Comparison of ENCODE assay signal across 8 cellular contexts in genomic region chr1:33430751-33431593, GRCh38. TPM values are rescaled to one million over a fixed set of nuclear protein-coding genes. Genes with fewer than 3 reads are reported as not detected.
DNase-seq lines count a peak whose midpoint lies in the region; ATAC-seq, FAIRE-seq and TF ChIP-seq lines count a peak whose summit lies in the region.

PHC2 (minus strand) TSS chr1:33431095; CDS start chr1:33375539, 55,556 bp downstream.

- TF ChIP-seq POLR2A in A549 (IDR thresholded peaks at IDR 0.05; ENCODE audit: low read length), result no peak

- 12% methylated on average over 9 of the region's 80 CpGs for WGBS in A549 (ENCODE audit: missing lambda C conversion rate)
- WGBS in small intestine, 3 donors, result 2 to 3% (median 2%) methylated on average over 43 to 80 of the region's 80 CpGs

- peak within 1 kb of the TSS; percentile 60 to 90; a peak in 5 of 6 replicates for H3K27ac ChIP-seq in A549
- peak within 1 kb of the TSS; percentile 48 for H3K27ac ChIP-seq in caudate nucleus (ENCODE audit: low read depth, low read length)
- H3K27ac ChIP-seq in small intestine (ENCODE audit: low read depth in 1 of 2, low read length in 1 of 2), result peak within 1 kb of the TSS in 1 of 2 donors; percentile 31

- DNase-seq in A549 (ENCODE audit: low read depth in 1 of 2, low spot score in 1 of 2) (peak; percentile 90 to 91), NCI-H226 (peak; percentile 95), caudate nucleus (lab: John Stamatoyannopoulos, UW) (peak; percentile 55 to 100 (median 98)), immature natural killer cell (peak; percentile 91 to 95 (median 91)), small intestine (peak; percentile 93)
- peak; percentile 67 for DNase-seq in activated CD4-positive, CD25-positive, alpha-beta regulatory T cell treated with anti-CD3 and anti-CD28 coated beads, Interleukin-2, amount 50 U/mL, for 16 hours (ENCODE audit: low read depth, low spot score)

- TF ChIP-seq RAD21 in A549 (conservative IDR thresholded peaks at IDR 0.05 in 1 of 2, IDR thresholded peaks at IDR 0.05 in 1 of 2), result no peak

- POLR2A ChIA-PET in A549 (lab: Yijun Ruan, JAX), result no interaction called here

- no peak for FAIRE-seq in A549 (lab: Jason Lieb, UNC)
- no peak for FAIRE-seq in small intestine (lab: Jason Lieb, UNC)

- H3K27me3 Mint-ChIP-seq in immature natural killer cell (ENCODE audit: low read depth in 3 of 3), result peaks cover 0 to 8% (median 3%) of the 10 kb centered on the region in 3 donors

- no peak for TF ChIP-seq EP300 in A549 (IDR thresholded peaks at IDR 0.05)

- H3K9me3 ChIP-seq in A549, result no peaks in the 10 kb centered on the region
- H3K9me3 ChIP-seq in small intestine (ENCODE audit: control insufficient read depth, low read depth), result no peaks in the 10 kb centered on the region

- no peaks in the 10 kb centered on the region for H3K36me3 Mint-ChIP-seq in immature natural killer cell

- H3K4me3 Mint-ChIP-seq in immature natural killer cell, result peak within 1 kb of the TSS; percentile 58 to 76 (median 64)

- H3K4me1 ChIP-seq in A549, result peaks cover 24% of the 10 kb centered on the region; the same call in 2 of the 3 replicates
- peaks cover 0 to 7% of the 10 kb centered on the region in 2 donors for H3K4me1 ChIP-seq in small intestine (ENCODE audit: control insufficient read depth in 2 of 2, insufficient read depth in 1 of 2, low read depth in 1 of 2, low read length in 1 of 2)

- peak within 1 kb of the TSS; percentile 95 for H3K4me3 ChIP-seq in A549
- H3K4me3 ChIP-seq in small intestine (ENCODE audit: low read depth in 1 of 2, low read length in 2 of 2), result peak within 1 kb of the TSS; percentile 68 to 72

- peaks cover 0 to 2% of the 10 kb centered on the region in 2 donors for H3K27me3 ChIP-seq in small intestine (ENCODE audit: control insufficient read depth in 2 of 2, insufficient read depth in 2 of 2, low read length in 2 of 2)

- no peaks in the 10 kb centered on the region for H3K36me3 ChIP-seq in small intestine (ENCODE audit: control insufficient read depth in 2 of 2, insufficient read depth in 2 of 2, low read length in 2 of 2)

- CTCF ChIA-PET in A549 (lab: Yijun Ruan, JAX), result interaction anchor here (1.2 kb wide), 1 partner anchor 40 kb away, joined by 8 read pairs; no protein-coding TSS in a partner anchor

- ATAC-seq in A549, result peak; percentile 94 to 99
- ATAC-seq in GM18868 (IDR thresholded peaks at IDR 0.05; ENCODE audit: unreplicated experiment), result peak; percentile 93
- peak; percentile 93 for ATAC-seq in HG03159 (IDR thresholded peaks at IDR 0.05; ENCODE audit: unreplicated experiment)

- peaks cover 0 to 2% of the 10 kb centered on the region in 2 donors for H3K4me1 Mint-ChIP-seq in immature natural killer cell

- no peak; the same call in 2 of the 3 replicates for TF ChIP-seq CTCF in A549 (IDR thresholded peaks at IDR 0.05)

- H3K9me3 Mint-ChIP-seq in immature natural killer cell, result no peaks in the 10 kb centered on the region

- H3K4me2 ChIP-seq in A549, result peak within 1 kb of the TSS; percentile 97

- peak within 1 kb of the TSS in 5 of 6 donors; percentile 8 to 79 (median 41) for H3K27ac Mint-ChIP-seq in immature natural killer cell

TF ChIP-seq in A549, 52 proteins besides CTCF, POLR2A, EP300 and RAD21:
- peak; percentile 79 for TF ChIP-seq USF2 (IDR thresholded peaks at IDR 0.05)
- TF ChIP-seq MAX (IDR thresholded peaks at IDR 0.05), result 0 out of 2 replicates have a peak, but pooled peaks have one; percentile 28
- no peak for TF ChIP-seq ZC3H11A (IDR thresholded peaks at IDR 0.05)
- peak; percentile 39; the same call in 1 of the 2 replicates for TF ChIP-seq E2F6 (IDR thresholded peaks at IDR 0.05; ENCODE audit: borderline replicate concordance, low read depth)

RNA-seq across cellular contexts. Expression of gene PHC2, which starts in this region (rescaled TPM):
- polyA plus RNA-seq in A549 (2011; rRNA removed) (33.2 and 42.3 TPM in 2 replicates), A549 (2017; fragmentation: RNase III; extraction: RNeasy Plus Mini Kit Qiagen cat#74134 plus additional on column Dnase treatment) (29.9 to 34.8 TPM (median 33.7 TPM) in 3 replicates), immature natural killer cell (10 to 100 TPM; 16.1 to 28.7 (median 27.4) TPM), small intestine (100 to 1,000 TPM in 1 of 3 donors, 10 to 100 TPM in 2; 41.2 to 110 (median 50.0) TPM)
- 47.3 and 54.9 TPM in 2 replicates for polyA plus RNA-seq in A549 (2012; cell fraction: cytosol; rRNA removed)
- 45.2 and 48.9 TPM in 2 replicates for polyA plus RNA-seq in A549 (2012; cell fraction: nucleus; rRNA removed)
- polyA minus RNA-seq in A549 (2011; rRNA and poly(A)+ RNA removed), result 40.5 and 46.5 TPM in 2 replicates
